In genomic region chr1:58813361-58813760, GRCh38 we compare ENCODE assay signal across 10 cellular contexts. TPM values are rescaled to one million over a fixed set of nuclear protein-coding genes. Genes with fewer than 3 reads are reported as not detected.
A peak's percentile ranks its signal among the peaks of the same experiment; 100 is the strongest.
DNase-seq lines count a peak whose midpoint lies in the region; ATAC-seq and TF ChIP-seq lines count a peak whose summit lies in the region.
"Had no signal": no experiment of that assay in that cellular context is flagged by ENCODE, and none has a peak within 500 bp of the region (broad histone marks: within the 10 kb centered on the region; RNA-seq: fewer than 3 reads in every experiment).

No MANE protein-coding gene starts in this region.

- DNase-seq in EH (ENCODE audit: low read depth) = peak; percentile 44
- DNase-seq in OCI-LY7 (ENCODE audit: low spot score) = no peak
- DNase-seq in epithelial cell of prostate (ENCODE audit: low read depth, low spot score) = no peak
- DNase-seq in retina = peak; percentile 15
- DNase-seq in NK-92 treated with Interleukin-12 subunit alpha and Interleukin-12 subunit beta, amount 100 ng/mL, for 24 hours (lab: John Stamatoyannopoulos, UW) = no peak
- DNase-seq in GM10248 (ENCODE audit: extremely low spot score) = no peak
- DNase-seq: NCI-H510A treated with DMSO at 0.1 percent for 48 hours had no signal

- no TSS peak for BruUV-seq in OCI-LY7 (replicated peaks; lab: Mats Ljungman, UMichigan)

- peaks cover 30% of the 10 kb centered on the region for H3K4me1 ChIP-seq in OCI-LY7 (ENCODE audit: insufficient read depth, low read length, poor library complexity, severe bottlenecking)

- no peaks in the 10 kb centered on the region for H3K9me2 ChIP-seq in OCI-LY7 (ENCODE audit: insufficient read depth, low read length)

- no peaks in the 10 kb centered on the region for H3K79me2 ChIP-seq in OCI-LY7 (ENCODE audit: insufficient read depth, low read depth, low read length)

- no peaks in the 10 kb centered on the region for H3K36me3 ChIP-seq in OCI-LY7 (ENCODE audit: insufficient read depth, low read length)
- H3K36me3 ChIP-seq: cardiac muscle cell had no signal

- peak overlapping the region; percentile 28 for H2AFZ ChIP-seq in OCI-LY7 (ENCODE audit: low read length)

- H3K27ac ChIP-seq in OCI-LY7 (ENCODE audit: low read depth, low read length, poor library complexity, severe bottlenecking) = no peak overlapping the region
- peak overlapping the region; percentile 95 for H3K27ac ChIP-seq in epithelial cell of prostate
- H3K27ac ChIP-seq: cardiac muscle cell had no signal

- CTCF ChIA-PET in OCI-LY7 (lab: Charles Lee; ENCODE audit: unreplicated experiment) (no interaction called here), GM10248 (lab: Yijun Ruan, JAX) (no interaction called here)

- TF ChIP-seq CTCF in OCI-LY7 (conservative IDR thresholded peaks at IDR 0.05; ENCODE audit: low read length) = no peak
- no peak for TF ChIP-seq CTCF in GM10248 (IDR thresholded peaks at IDR 0.05; ENCODE audit: control extremely low read depth, extremely low read depth, low read depth, missing control alignments)

- no peak overlapping the region for H3K4me3 ChIP-seq in OCI-LY7 (ENCODE audit: low read depth, low read length, poor library complexity, severe bottlenecking)
- H3K4me3 ChIP-seq: cardiac muscle cell had no signal

- intact Hi-C loops in OCI-LY7 (cut with micrococcal nuclease; ENCODE audit: unreplicated experiment) = no loop called here

- H3K4me2 ChIP-seq in OCI-LY7 (ENCODE audit: low read length) = peak overlapping the region; percentile 5; the same call in 1 of the 2 replicates

- ATAC-seq in GM18858 (IDR thresholded peaks at IDR 0.05; ENCODE audit: unreplicated experiment) = no peak
- no peak for ATAC-seq in HG02840 (IDR thresholded peaks at IDR 0.05; ENCODE audit: low FRiP score, unreplicated experiment)

- H4K20me1 ChIP-seq in OCI-LY7 (ENCODE audit: insufficient read depth, low read length) = no peaks in the 10 kb centered on the region

- POLR2A ChIA-PET in OCI-LY7 (lab: Charles Lee) (no interaction called here), GM10248 (lab: Yijun Ruan, JAX) (interaction anchor here (1.0 kb wide), 1 partner anchor 29 kb away, joined by 3 read pairs; the partner anchor contains the start of gene JUN)

- H3K9me3 ChIP-seq in OCI-LY7 (ENCODE audit: low read length) = no peaks in the 10 kb centered on the region

RNA-seq across cellular contexts. Expression of gene JUN, which starts 29.5 kb away (rescaled TPM):
- 7.7 and 8.1 TPM in 2 replicates for total RNA-seq in OCI-LY7 (2014; rRNA removed; shearing (Covaris generic))
- total RNA-seq in OCI-LY7 (2022) = 4.2 and 5.3 TPM in 2 replicates

Comparison
In these comparisons a context has a peak if more than half of its experiments do, and no peak if none do; other contexts are left out.
1. DNase-seq: peak in EH (single experiment) and retina (single experiment); none in OCI-LY7 (single experiment), epithelial cell of prostate (single experiment), NK-92 treated with Interleukin-12 subunit alpha and Interleukin-12 subunit beta, amount 100 ng/mL, for 24 hours (single experiment) and GM10248 (single experiment).